Comparison of ENCODE assay signal across 8 cellular contexts in the genomic region with DNA sequence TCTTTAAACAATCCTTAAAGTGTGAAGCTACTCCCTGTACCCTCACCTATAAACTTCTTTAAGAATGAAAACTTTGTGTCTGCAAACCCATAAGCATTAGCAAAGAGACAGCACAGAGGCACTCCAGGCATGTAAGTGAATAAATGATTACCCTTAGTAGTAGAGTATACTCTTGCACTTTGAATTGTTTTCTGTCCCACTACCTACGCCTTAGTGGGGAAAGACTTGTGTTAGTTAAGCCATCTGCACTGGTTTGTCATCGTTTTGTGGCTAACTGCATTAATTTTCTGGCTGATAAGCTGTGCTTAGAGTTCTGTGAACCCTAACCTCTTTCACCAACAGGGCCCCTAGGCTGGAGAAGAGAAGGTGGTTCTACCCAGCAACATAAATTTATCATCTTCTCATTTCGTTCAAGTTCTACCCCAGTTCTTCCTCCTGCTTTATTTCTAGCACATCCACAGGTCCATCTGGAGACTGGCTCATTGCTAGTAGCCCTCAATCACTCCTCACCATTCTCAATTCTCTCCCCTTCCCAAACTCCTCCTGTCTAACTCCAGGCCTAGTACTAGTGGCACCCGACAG. TPM values are rescaled to one million over a fixed set of nuclear protein-coding genes. Genes with fewer than 3 reads are reported as not detected.
DNase-seq lines count a peak whose midpoint lies in the region; ATAC-seq, FAIRE-seq and TF ChIP-seq lines count a peak whose summit lies in the region.

No MANE protein-coding gene starts in this region.

- intact Hi-C loops in K562 (cut with micrococcal nuclease) (no loop called here), upper lobe of right lung (cut with DNase I) (no loop called here)

- TF ChIP-seq POLR2A in K562 (conservative IDR thresholded peaks at IDR 0.05): no peak

- H3K27me3 ChIP-seq in K562 (ENCODE audit: control insufficient read depth in 2 of 2, insufficient read depth in 2 of 2, low read length in 2 of 2) (no peaks in the 10 kb centered on the region), upper lobe of right lung (no peaks in the 10 kb centered on the region)

- H3K36me3 ChIP-seq in K562 (ENCODE audit: control insufficient read depth, insufficient read depth, low read length) (peaks cover 27% of the 10 kb centered on the region; the same call in 2 of the 3 replicates), upper lobe of right lung (peaks cover 22% of the 10 kb centered on the region)

- ATAC-seq in K562: no peak; the same call in 2 of the 3 replicates
- no peak for ATAC-seq in memory B cell (ENCODE audit: low read depth)
- no peak for ATAC-seq in upper lobe of right lung
- no peak for ATAC-seq in GM21529 (IDR thresholded peaks at IDR 0.05; ENCODE audit: unreplicated experiment)
- no peak for ATAC-seq in HG03159 (IDR thresholded peaks at IDR 0.05; ENCODE audit: unreplicated experiment)

- H3K9me1 ChIP-seq in K562 (ENCODE audit: control insufficient read depth, insufficient read depth, low read length): no peaks in the 10 kb centered on the region

- peak overlapping the region; percentile 57 for H3K27ac ChIP-seq in K562 (ENCODE audit: extremely low read depth, low read depth, low read length)
- peak overlapping the region; percentile 84 for H3K27ac ChIP-seq in upper lobe of right lung

- peaks cover 46% of the 10 kb centered on the region for H3K4me1 Mint-ChIP-seq in activated naive CD4-positive, alpha-beta T cell treated with anti-CD3 and anti-CD28 coated beads, Interleukin-2, amount 10 ng/mL, durations not matched to agents 7 days and 5 days
- peaks cover 21% of the 10 kb centered on the region for H3K4me1 Mint-ChIP-seq in memory B cell

- POLR2A ChIA-PET in K562 (lab: Yijun Ruan, JAX): interaction anchor here (0.8 kb wide), 1 partner anchor 9 kb away, joined by 3 read pairs; no protein-coding TSS in a partner anchor

- peaks cover 16% of the 10 kb centered on the region; the same call in 2 of the 3 replicates for H3K79me2 ChIP-seq in K562 (ENCODE audit: control insufficient read depth, insufficient read depth, low read length)

- H3K27me3 Mint-ChIP-seq in activated naive CD4-positive, alpha-beta T cell treated with anti-CD3 and anti-CD28 coated beads, Interleukin-2, amount 10 ng/mL, durations not matched to agents 7 days and 5 days: no peaks in the 10 kb centered on the region
- H3K27me3 Mint-ChIP-seq in memory B cell: no peaks in the 10 kb centered on the region

- peak overlapping the region; percentile 91 for H3K4me2 ChIP-seq in K562 (ENCODE audit: insufficient read depth, low read length)

- peak overlapping the region; percentile 94 for H2AFZ ChIP-seq in K562 (ENCODE audit: low read depth, low read length)

- 0% methylated on average over 4 of the region's 4 CpGs for WGBS in K562 (ENCODE audit: insufficient coverage, low coverage, missing lambda C conversion rate)

- peaks cover 11% of the 10 kb centered on the region for H3K36me3 Mint-ChIP-seq in activated naive CD4-positive, alpha-beta T cell treated with anti-CD3 and anti-CD28 coated beads, Interleukin-2, amount 10 ng/mL, durations not matched to agents 7 days and 5 days
- H3K36me3 Mint-ChIP-seq in memory B cell: peaks cover 5% of the 10 kb centered on the region

- in situ Hi-C loops in K562 (cut with MboI): no loop called here

- peak overlapping the region; percentile 91 for H3K4me3 Mint-ChIP-seq in activated naive CD4-positive, alpha-beta T cell treated with anti-CD3 and anti-CD28 coated beads, Interleukin-2, amount 10 ng/mL, durations not matched to agents 7 days and 5 days
- H3K4me3 Mint-ChIP-seq in memory B cell: peak overlapping the region; percentile 95

- no peaks in the 10 kb centered on the region for H4K20me1 ChIP-seq in K562 (replicated peaks; ENCODE audit: control insufficient read depth, insufficient read depth, low read length)

- TSS peak; percentile 66 for BruUV-seq in K562 (replicated peaks; lab: Mats Ljungman, UMichigan)

- CTCF ChIA-PET in activated naive CD4-positive, alpha-beta T cell treated with anti-CD3 and anti-CD28 coated beads, Interleukin-2, amount 10 ng/mL, durations not matched to agents 7 days and 5 days (lab: Charles Lee): interaction anchor here (0.8 to 1.3 kb wide), 2 partner anchors 24 to 185 kb away, joined by 3 read pairs; no protein-coding TSS in a partner anchor
- CTCF ChIA-PET in K562 (lab: Yijun Ruan, JAX; ENCODE audit: low intra/inter-chr PET ratio): no interaction called here

- H3K9me3 ChIP-seq in K562 (replicated peaks; ENCODE audit: control insufficient read depth, insufficient read depth, low read depth, low read length) (no peaks in the 10 kb centered on the region), upper lobe of right lung (no peaks in the 10 kb centered on the region)

- no peak for TF ChIP-seq RAD21 in K562 (CRISPR knock-in tag; conservative IDR thresholded peaks at IDR 0.05 in 1 of 2, IDR thresholded peaks at IDR 0.05 in 1 of 2)

- peak overlapping the region; percentile 80 to 92 for H3K9ac ChIP-seq in K562 (ENCODE audit: insufficient read depth in 1 of 2, low read depth in 2 of 2, low read length in 2 of 2)

- peaks cover 9 to 11% of the 10 kb centered on the region in 2 experiments; a peak in 4 of 5 replicates for H3K4me1 ChIP-seq in K562 (replicated peaks in 1 of 2; ENCODE audit: control insufficient read depth in 2 of 2, insufficient read depth in 2 of 2, low read length in 2 of 2)
- peaks cover 25% of the 10 kb centered on the region for H3K4me1 ChIP-seq in upper lobe of right lung

- FAIRE-seq in K562 (lab: Jason Lieb, UNC): no peak

- H3K4me3 ChIP-seq in K562 (peak overlapping the region; percentile 81), upper lobe of right lung (peak overlapping the region; percentile 88)

- no peaks in the 10 kb centered on the region for H3K9me3 Mint-ChIP-seq in activated naive CD4-positive, alpha-beta T cell treated with anti-CD3 and anti-CD28 coated beads, Interleukin-2, amount 10 ng/mL, durations not matched to agents 7 days and 5 days
- no peaks in the 10 kb centered on the region for H3K9me3 Mint-ChIP-seq in memory B cell

- TF ChIP-seq EP300 in K562 (IDR thresholded peaks at IDR 0.05; ENCODE audit: low read length): no peak

- TF ChIP-seq CTCF in K562 (IDR thresholded peaks at IDR 0.05 in 2 of 3, conservative IDR thresholded peaks at IDR 0.05 in 1 of 3; ENCODE audit: insufficient read depth in 2 of 3, low read depth in 1 of 3, low read length in 3 of 3) (no peak), upper lobe of right lung (IDR thresholded peaks at IDR 0.05) (no peak)

- DNase-seq in activated naive CD4-positive, alpha-beta T cell treated with anti-CD3 and anti-CD28 coated beads, Interleukin-2, amount 10 ng/mL, durations not matched to agents 7 days and 5 days: no peak
- no peak for DNase-seq in activated naive CD4-positive, alpha-beta T cell treated with anti-CD3 and anti-CD28 coated beads, Interleukin-2, amount 50 U/mL, for 16 hours
- peak in 1 of 4 experiments; percentile 33 for DNase-seq in K562 (ENCODE audit: extremely low read depth in 1 of 4, low spot score in 3 of 4)
- DNase-seq in memory B cell (ENCODE audit: low spot score in 2 of 2): no peak
- DNase-seq in upper lobe of right lung: no peak
- no peak for DNase-seq in AG08395 (ENCODE audit: low spot score)

- H3K27ac Mint-ChIP-seq in activated naive CD4-positive, alpha-beta T cell treated with anti-CD3 and anti-CD28 coated beads, Interleukin-2, amount 10 ng/mL, durations not matched to agents 7 days and 5 days: no peak overlapping the region
- peak overlapping the region; percentile 92 for H3K27ac Mint-ChIP-seq in memory B cell

RNA-seq across cellular contexts. Expression of a gene that starts 0.7 kb away (rescaled TPM):
- 23.1 and 26.6 TPM in 2 replicates for total RNA-seq in K562 (2011; cell fraction: chromatin; rRNA removed; ENCODE audit: low replicate concordance)
- total RNA-seq in K562 (2011; cell fraction: nucleolus; rRNA removed): 23.9 and 25.3 TPM in 2 replicates
- 23.2 and 26.7 TPM in 2 replicates for total RNA-seq in K562 (2011; cell fraction: nucleoplasm; rRNA removed)
- total RNA-seq in K562 (2014; rRNA removed) (7.2 and 11.0 TPM in 2 replicates), K562 (2014; rRNA removed; fragmentation: Illumina TruSeq; extraction: Trizol) (10.0 and 10.8 TPM in 2 replicates), K562 (2015; rRNA removed; fragmentation: Illumina TruSeq; extraction: Trizol) (12.3 and 13.1 TPM in 2 replicates), K562 (2021) (9.2 and 9.8 TPM in 2 replicates), upper lobe of right lung (16.5 TPM)
- polyA plus RNA-seq in K562 (2011; rRNA removed) (14.7 and 17.7 TPM in 2 replicates), K562 (2014; fragmentation: Illumina TruSeq; extraction: Trizol) (10.2 and 12.5 TPM in 2 replicates), K562 (2014; fragmentation: Nextera tagmentation; extraction: Ambion mirVana) (10 to 100 TPM; 24.4 to 37.7 TPM), K562 (2014; rRNA removed) (9.2 and 12.2 TPM in 2 replicates)
- polyA plus RNA-seq in K562 (2011; cell fraction: cytosol; rRNA removed): 10.8 and 13.6 TPM in 2 replicates
- 11.2 and 13.0 TPM in 2 replicates for polyA plus RNA-seq in K562 (2011; cell fraction: nucleus; rRNA removed)
- polyA plus RNA-seq in K562 (2012): 11.7 and 15.4 TPM in 2 replicates
- 11.6 and 12.3 TPM in 2 replicates for polyA minus RNA-seq in K562 (2011; rRNA and poly(A)+ RNA removed)
- 3.5 and 4.0 TPM in 2 replicates for polyA minus RNA-seq in K562 (2011; cell fraction: cytosol; rRNA and poly(A)+ RNA removed)
- 5.7 TPM in 2 replicates for polyA minus RNA-seq in K562 (2011; cell fraction: nucleus; rRNA and poly(A)+ RNA removed)

RNA-seq across cellular contexts. Expression of a gene that starts 21.6 kb away (rescaled TPM):
- total RNA-seq in K562 (2011; cell fraction: chromatin; rRNA removed; ENCODE audit: low replicate concordance): 10.6 and 25.3 TPM in 2 replicates
- 20.0 and 21.7 TPM in 2 replicates for total RNA-seq in K562 (2011; cell fraction: nucleolus; rRNA removed)
- total RNA-seq in K562 (2011; cell fraction: nucleoplasm; rRNA removed): 17.5 and 21.4 TPM in 2 replicates
- total RNA-seq in K562 (2014; rRNA removed) (2.5 and 3.4 TPM in 2 replicates), K562 (2014; rRNA removed; fragmentation: Illumina TruSeq; extraction: Trizol) (2.3 and 2.7 TPM in 2 replicates), K562 (2015; rRNA removed; fragmentation: Illumina TruSeq; extraction: Trizol) (2.8 TPM in 2 replicates), K562 (2021) (6.3 and 6.7 TPM in 2 replicates), upper lobe of right lung (15.0 TPM)
- polyA plus RNA-seq in K562 (2011; rRNA removed) (3.4 and 6.5 TPM in 2 replicates), K562 (2014; fragmentation: Illumina TruSeq; extraction: Trizol) (5.4 and 5.8 TPM in 2 replicates), K562 (2014; fragmentation: Nextera tagmentation; extraction: Ambion mirVana) (1 to 10 TPM in 1 of 2 experiments, under 1 TPM in 1; 0.96 to 1.4 TPM), K562 (2014; rRNA removed) (3.0 and 3.7 TPM in 2 replicates)
- polyA plus RNA-seq in K562 (2011; cell fraction: cytosol; rRNA removed): 5.1 and 5.7 TPM in 2 replicates
- 7.6 and 8.7 TPM in 2 replicates for polyA plus RNA-seq in K562 (2011; cell fraction: nucleus; rRNA removed)
- 3.6 and 5.0 TPM in 2 replicates for polyA plus RNA-seq in K562 (2012)
- polyA minus RNA-seq in K562 (2011; rRNA and poly(A)+ RNA removed): 6.3 and 7.3 TPM in 2 replicates
- 5.7 and 8.8 TPM in 2 replicates for polyA minus RNA-seq in K562 (2011; cell fraction: cytosol; rRNA and poly(A)+ RNA removed)
- polyA minus RNA-seq in K562 (2011; cell fraction: nucleus; rRNA and poly(A)+ RNA removed): 3.6 and 6.0 TPM in 2 replicates
